ENCODE assay signal across 8 cellular contexts in the genomic region with DNA sequence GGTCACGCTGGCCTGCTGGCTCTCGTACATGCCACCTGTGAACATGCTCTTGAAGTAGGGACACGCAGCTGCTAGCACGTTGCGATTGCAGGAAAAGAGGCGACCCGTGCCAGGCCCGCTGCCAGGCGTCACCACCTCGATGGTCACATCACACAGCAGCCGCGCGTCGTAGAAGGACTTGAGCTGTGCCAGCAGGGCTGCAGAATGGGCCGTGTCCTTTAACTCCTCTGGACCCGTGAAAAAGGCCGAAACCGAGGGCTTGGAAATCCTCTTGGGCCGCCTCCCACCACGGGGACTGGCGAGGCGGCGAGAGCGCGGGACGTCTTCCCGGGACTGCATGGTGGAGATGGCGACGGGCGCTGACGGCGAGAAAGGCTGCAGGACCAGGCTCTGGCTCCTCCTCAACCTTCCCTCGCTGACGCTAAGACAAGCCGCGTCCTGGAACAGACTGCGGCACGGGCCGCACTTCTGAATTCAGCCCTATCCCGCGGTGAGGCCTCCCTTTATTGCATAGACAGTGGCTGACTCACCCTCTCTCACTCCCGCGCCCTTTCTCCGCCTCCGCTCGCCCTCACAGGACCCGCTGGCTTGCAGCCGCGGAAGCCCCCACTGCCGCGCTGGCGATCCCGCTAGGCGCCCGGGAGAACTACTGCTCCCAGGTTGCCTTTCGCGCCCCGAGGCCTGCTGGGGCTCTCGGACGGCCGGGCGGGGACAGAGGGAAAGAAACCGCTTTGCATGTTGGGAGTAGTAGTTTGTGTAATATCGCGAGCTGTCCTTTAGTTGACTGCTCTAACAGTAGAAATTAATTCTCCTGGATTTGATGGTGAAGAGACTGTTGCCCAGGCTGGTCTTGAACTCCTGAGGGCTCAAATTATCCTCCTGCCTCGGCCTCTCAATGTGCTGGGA. TPM values are rescaled to one million over a fixed set of nuclear protein-coding genes. Genes with fewer than 3 reads are reported as not detected.
DNase-seq lines count a peak whose midpoint lies in the region; ATAC-seq and TF ChIP-seq lines count a peak whose summit lies in the region.

A gene with protein sequence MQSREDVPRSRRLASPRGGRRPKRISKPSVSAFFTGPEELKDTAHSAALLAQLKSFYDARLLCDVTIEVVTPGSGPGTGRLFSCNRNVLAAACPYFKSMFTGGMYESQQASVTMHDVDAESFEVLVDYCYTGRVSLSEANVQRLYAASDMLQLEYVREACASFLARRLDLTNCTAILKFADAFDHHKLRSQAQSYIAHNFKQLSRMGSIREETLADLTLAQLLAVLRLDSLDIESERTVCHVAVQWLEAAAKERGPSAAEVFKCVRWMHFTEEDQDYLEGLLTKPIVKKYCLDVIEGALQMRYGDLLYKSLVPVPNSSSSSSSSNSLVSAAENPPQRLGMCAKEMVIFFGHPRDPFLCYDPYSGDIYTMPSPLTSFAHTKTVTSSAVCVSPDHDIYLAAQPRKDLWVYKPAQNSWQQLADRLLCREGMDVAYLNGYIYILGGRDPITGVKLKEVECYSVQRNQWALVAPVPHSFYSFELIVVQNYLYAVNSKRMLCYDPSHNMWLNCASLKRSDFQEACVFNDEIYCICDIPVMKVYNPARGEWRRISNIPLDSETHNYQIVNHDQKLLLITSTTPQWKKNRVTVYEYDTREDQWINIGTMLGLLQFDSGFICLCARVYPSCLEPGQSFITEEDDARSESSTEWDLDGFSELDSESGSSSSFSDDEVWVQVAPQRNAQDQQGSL (minus strand): TSS at position 651 of the 906 bp plus-strand sequence. CDS start 312 bp downstream, at position 339.

- CTCF ChIA-PET in activated CD4-positive, alpha-beta T cell treated with anti-CD3 and anti-CD28 coated beads, Interleukin-2, amount 10 ng/mL, durations not matched to agents 7 days and 5 days (lab: Charles Lee) = no interaction called here

- DNase-seq in CD14-positive monocyte (ENCODE audit: low spot score) = peak; percentile 91
- DNase-seq in NCI-H748 (lab: John Stamatoyannopoulos, UW; ENCODE audit: unreplicated experiment) = peak; percentile 94
- peak; percentile 93 for DNase-seq in activated CD4-positive, alpha-beta T cell treated with anti-CD3 and anti-CD28 coated beads, Interleukin-2, amount 10 ng/mL, durations not matched to agents 7 days and 5 days
- DNase-seq in cortex of kidney (lab: John Stamatoyannopoulos, UW) = peak; percentile 48
- DNase-seq in left colon = peak; percentile 91 to 92
- DNase-seq in stimulated activated CD4-positive, alpha-beta T cell treated with anti-CD3 and anti-CD28 coated beads, Interleukin-1b, Interleukin-23, amount 100 ng/mL, for 4 hours (ENCODE audit: low read depth in 2 of 2) = peak; percentile 88 to 90

- H3K27ac Mint-ChIP-seq in CD14-positive monocyte = peak within 1 kb of the TSS; percentile 93 to 97 (median 96)
- H3K27ac Mint-ChIP-seq in activated CD4-positive, alpha-beta T cell treated with anti-CD3 and anti-CD28 coated beads, Interleukin-2, amount 10 ng/mL, durations not matched to agents 7 days and 5 days = peak within 1 kb of the TSS; percentile 93

- intact Hi-C loops in CD14-positive monocyte (cut with micrococcal nuclease) (loop anchor here (5.0 to 10.0 kb wide), 2 partner anchors 62 to 71 kb away; a partner anchor contains a TSS), left colon (cut with DNase I, micrococcal nuclease) (loop anchor here in 1 of 2 donors (2.0 kb wide), 1 partner anchor 61 kb away; a partner anchor contains a TSS)

- H3K4me1 Mint-ChIP-seq in CD14-positive monocyte = peaks cover 31% of the 10 kb centered on the region
- H3K4me1 Mint-ChIP-seq in activated CD4-positive, alpha-beta T cell treated with anti-CD3 and anti-CD28 coated beads, Interleukin-2, amount 10 ng/mL, durations not matched to agents 7 days and 5 days = peaks cover 45% of the 10 kb centered on the region

- peaks cover 2% of the 10 kb centered on the region in 3 donors for H3K27me3 Mint-ChIP-seq in CD14-positive monocyte (ENCODE audit: low read depth in 3 of 3)
- H3K27me3 Mint-ChIP-seq in activated CD4-positive, alpha-beta T cell treated with anti-CD3 and anti-CD28 coated beads, Interleukin-2, amount 10 ng/mL, durations not matched to agents 7 days and 5 days = no peaks in the 10 kb centered on the region

- no peak for TF ChIP-seq CTCF in CD14-positive monocyte (IDR thresholded peaks at IDR 0.05)

- peak; percentile 96 for ATAC-seq in GM19395 (IDR thresholded peaks at IDR 0.05; ENCODE audit: unreplicated experiment)
- ATAC-seq in HG03558 (IDR thresholded peaks at IDR 0.05; ENCODE audit: extremely low read depth, unreplicated experiment) = peak; percentile 88
- ATAC-seq in left colon = peak; percentile 99

- peak within 1 kb of the TSS; percentile 90 to 96 for H3K4me3 Mint-ChIP-seq in CD14-positive monocyte
- H3K4me3 Mint-ChIP-seq in activated CD4-positive, alpha-beta T cell treated with anti-CD3 and anti-CD28 coated beads, Interleukin-2, amount 10 ng/mL, durations not matched to agents 7 days and 5 days = peak within 1 kb of the TSS; percentile 94

- H3K9me3 Mint-ChIP-seq in CD14-positive monocyte = peaks cover 0 to 22% (median 3%) of the 10 kb centered on the region in 7 donors
- peaks cover 12% of the 10 kb centered on the region for H3K9me3 Mint-ChIP-seq in activated CD4-positive, alpha-beta T cell treated with anti-CD3 and anti-CD28 coated beads, Interleukin-2, amount 10 ng/mL, durations not matched to agents 7 days and 5 days

- H3K36me3 Mint-ChIP-seq in CD14-positive monocyte = peaks cover 4 to 13% of the 10 kb centered on the region in 2 donors
- H3K36me3 Mint-ChIP-seq in activated CD4-positive, alpha-beta T cell treated with anti-CD3 and anti-CD28 coated beads, Interleukin-2, amount 10 ng/mL, durations not matched to agents 7 days and 5 days (ENCODE audit: low read depth) = peaks cover 41% of the 10 kb centered on the region

- POLR2A ChIA-PET in activated CD4-positive, alpha-beta T cell treated with anti-CD3 and anti-CD28 coated beads, Interleukin-2, amount 10 ng/mL, durations not matched to agents 7 days and 5 days (lab: Charles Lee) = no interaction called here

RNA-seq across cellular contexts. Expression of the gene that starts here (rescaled TPM):
- 1 to 10 TPM; 5.5 to 7.7 TPM for polyA plus RNA-seq in CD14-positive monocyte
- total RNA-seq in activated CD4-positive, alpha-beta T cell treated with anti-CD3 and anti-CD28 coated beads, Interleukin-2, amount 10 ng/mL, durations not matched to agents 7 days and 5 days = 10 to 100 TPM; 10.7 to 10.8 TPM
- total RNA-seq in left colon = 1 to 10 TPM; 5.5 to 6.5 TPM

Comparison
In these comparisons a context has a peak if more than half of its experiments do, and no peak if none do; other contexts are left out.
1. Peak in every context shown above with its lines: DNase-seq and ATAC-seq.